Comparison of ENCODE assay signal across 1 cellular context in the genomic region with DNA sequence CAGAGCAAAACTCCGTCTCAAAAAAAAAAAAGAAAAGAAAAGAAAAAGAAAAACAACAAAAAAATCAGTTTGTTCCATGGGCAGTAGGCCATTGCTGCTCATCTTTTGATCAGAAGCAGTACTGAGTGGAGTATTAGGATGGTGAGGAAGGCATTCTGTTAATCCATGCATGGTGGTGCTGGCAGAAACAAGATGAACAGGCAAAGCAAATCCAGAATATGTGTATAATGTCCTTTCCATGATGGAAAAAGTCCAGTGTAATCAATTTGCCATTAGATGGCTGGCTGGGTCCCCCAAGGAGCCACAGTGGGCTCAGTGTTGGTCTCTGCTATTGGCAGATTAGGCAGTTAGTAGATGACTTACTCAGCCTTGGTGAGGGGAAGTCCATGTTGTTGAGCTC.
TF ChIP-seq lines count a peak whose summit lies in the region.

No MANE protein-coding gene starts in this region.

TF ChIP-seq in HepG2, 621 proteins besides CTCF, POLR2A, EP300 and RAD21:
- TF ChIP-seq SP5 (CRISPR knock-in tag; IDR thresholded peaks at IDR 0.05; ENCODE audit: borderline replicate concordance, low read depth): no peak
- TF ChIP-seq, protein P1, sequence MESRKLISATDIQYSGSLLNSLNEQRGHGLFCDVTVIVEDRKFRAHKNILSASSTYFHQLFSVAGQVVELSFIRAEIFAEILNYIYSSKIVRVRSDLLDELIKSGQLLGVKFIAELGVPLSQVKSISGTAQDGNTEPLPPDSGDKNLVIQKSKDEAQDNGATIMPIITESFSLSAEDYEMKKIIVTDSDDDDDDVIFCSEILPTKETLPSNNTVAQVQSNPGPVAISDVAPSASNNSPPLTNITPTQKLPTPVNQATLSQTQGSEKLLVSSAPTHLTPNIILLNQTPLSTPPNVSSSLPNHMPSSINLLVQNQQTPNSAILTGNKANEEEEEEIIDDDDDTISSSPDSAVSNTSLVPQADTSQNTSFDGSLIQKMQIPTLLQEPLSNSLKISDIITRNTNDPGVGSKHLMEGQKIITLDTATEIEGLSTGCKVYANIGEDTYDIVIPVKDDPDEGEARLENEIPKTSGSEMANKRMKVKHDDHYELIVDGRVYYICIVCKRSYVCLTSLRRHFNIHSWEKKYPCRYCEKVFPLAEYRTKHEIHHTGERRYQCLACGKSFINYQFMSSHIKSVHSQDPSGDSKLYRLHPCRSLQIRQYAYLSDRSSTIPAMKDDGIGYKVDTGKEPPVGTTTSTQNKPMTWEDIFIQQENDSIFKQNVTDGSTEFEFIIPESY (CRISPR knock-in tag; IDR thresholded peaks at IDR 0.05): 0 out of 2 replicates have a peak, but pooled peaks have one; percentile 50
- TF ChIP-seq DMAP1 (CRISPR knock-in tag; IDR thresholded peaks at IDR 0.05): no peak
